ENCODE assay signal across 10 cellular contexts in the genomic region with DNA sequence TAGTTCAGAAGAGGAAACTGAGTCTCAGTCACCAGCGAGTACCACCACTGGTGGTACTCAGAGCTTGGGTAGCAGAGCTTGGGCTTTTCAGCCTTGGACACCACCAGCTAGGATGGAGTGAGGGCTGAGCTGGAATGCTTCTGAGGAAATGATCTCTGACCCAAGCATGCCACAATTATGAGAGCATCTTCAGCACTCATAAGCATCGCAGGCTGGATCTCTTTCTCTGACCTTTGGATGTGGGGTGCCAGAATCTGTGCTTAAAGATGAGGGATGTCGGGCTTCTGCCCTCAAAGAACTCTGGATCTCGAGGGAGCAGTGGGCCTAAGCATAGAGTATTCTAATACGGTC. TPM values are rescaled to one million over a fixed set of nuclear protein-coding genes. Genes with fewer than 3 reads are reported as not detected.
DNase-seq lines count a peak whose midpoint lies in the region; ATAC-seq and TF ChIP-seq lines count a peak whose summit lies in the region.
"Had no signal": no experiment of that assay in that cellular context is flagged by ENCODE, and none has a peak within 500 bp of the region (broad histone marks: within the 10 kb centered on the region; RNA-seq: fewer than 3 reads in every experiment).

No MANE protein-coding gene starts in this region.

- CTCF ChIA-PET in WTC11 (lab: Charles Lee), result no interaction called here
- CTCF ChIA-PET in RWPE1 (lab: Yijun Ruan, JAX), result no interaction called here

- H3K9me3 Mint-ChIP-seq in activated naive CD8-positive, alpha-beta T cell (ENCODE audit: low read depth), result no peaks in the 10 kb centered on the region
- no peaks in the 10 kb centered on the region for H3K9me3 Mint-ChIP-seq in WTC11

- no peak overlapping the region for H3K27ac ChIP-seq in RWPE1
- H3K27ac ChIP-seq: right atrium auricular region had no signal

- ATAC-seq in WTC11 (no peak), HG03025 (IDR thresholded peaks at IDR 0.05; ENCODE audit: low FRiP score, unreplicated experiment) (no peak)

- H3K4me1 Mint-ChIP-seq in activated naive CD8-positive, alpha-beta T cell (ENCODE audit: low read depth), result peaks cover 61% of the 10 kb centered on the region
- peaks cover 69% of the 10 kb centered on the region for H3K4me1 Mint-ChIP-seq in WTC11

- TF ChIP-seq CTCF in WTC11 (IDR thresholded peaks at IDR 0.05), result no peak
- no peak for TF ChIP-seq CTCF in RWPE1 (conservative IDR thresholded peaks at IDR 0.05; ENCODE audit: low read depth)

- H3K4me3 Mint-ChIP-seq in activated naive CD8-positive, alpha-beta T cell, result no peak overlapping the region
- H3K4me3 Mint-ChIP-seq in WTC11, result no peak overlapping the region

- peak; percentile 54 for DNase-seq in activated effector memory CD4-positive, alpha-beta T cell treated with anti-CD3 and anti-CD28 coated beads, Interleukin-2, amount 50 U/mL, for 16 hours
- no peak for DNase-seq in activated effector memory CD4-positive, alpha-beta T cell treated with Interleukin-2 at 50 U/mL for 16 hours
- DNase-seq in islet precursor cell (peak; percentile 20), stromal cell of bone marrow (ENCODE audit: low read depth) (peak; percentile 11), WTC11 (ENCODE audit: low spot score) (no peak), RWPE1 (ENCODE audit: low spot score) (no peak)
- DNase-seq: NCI-H1694 treated with DMSO at 0.1 percent for 48 hours had no signal

- POLR2A ChIA-PET in WTC11 (lab: Charles Lee), result interaction anchor here (1.6 kb wide), 1 partner anchor 65 kb away, joined by 5 read pairs; the partner anchor contains the start of gene IDH2
- POLR2A ChIA-PET in RWPE1 (lab: Yijun Ruan, JAX; ENCODE audit: low non-redundant PET), result no interaction called here

- H3K27me3 Mint-ChIP-seq in activated naive CD8-positive, alpha-beta T cell, result no peaks in the 10 kb centered on the region
- no peaks in the 10 kb centered on the region for H3K27me3 Mint-ChIP-seq in WTC11 (ENCODE audit: low read depth)

- no peaks in the 10 kb centered on the region for H3K36me3 Mint-ChIP-seq in activated naive CD8-positive, alpha-beta T cell
- H3K36me3 Mint-ChIP-seq in WTC11, result no peaks in the 10 kb centered on the region

- H3K27ac Mint-ChIP-seq in activated naive CD8-positive, alpha-beta T cell, result peak overlapping the region; percentile 91
- H3K27ac Mint-ChIP-seq in WTC11, result no peak overlapping the region

TF ChIP-seq in WTC11, 78 proteins besides CTCF, POLR2A, EP300 and RAD21:
- TF ChIP-seq, protein P1, sequence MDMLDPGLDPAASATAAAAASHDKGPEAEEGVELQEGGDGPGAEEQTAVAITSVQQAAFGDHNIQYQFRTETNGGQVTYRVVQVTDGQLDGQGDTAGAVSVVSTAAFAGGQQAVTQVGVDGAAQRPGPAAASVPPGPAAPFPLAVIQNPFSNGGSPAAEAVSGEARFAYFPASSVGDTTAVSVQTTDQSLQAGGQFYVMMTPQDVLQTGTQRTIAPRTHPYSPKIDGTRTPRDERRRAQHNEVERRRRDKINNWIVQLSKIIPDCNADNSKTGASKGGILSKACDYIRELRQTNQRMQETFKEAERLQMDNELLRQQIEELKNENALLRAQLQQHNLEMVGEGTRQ (CRISPR knock-in tag; IDR thresholded peaks at IDR 0.05), result no peak
- TF ChIP-seq, protein P2, sequence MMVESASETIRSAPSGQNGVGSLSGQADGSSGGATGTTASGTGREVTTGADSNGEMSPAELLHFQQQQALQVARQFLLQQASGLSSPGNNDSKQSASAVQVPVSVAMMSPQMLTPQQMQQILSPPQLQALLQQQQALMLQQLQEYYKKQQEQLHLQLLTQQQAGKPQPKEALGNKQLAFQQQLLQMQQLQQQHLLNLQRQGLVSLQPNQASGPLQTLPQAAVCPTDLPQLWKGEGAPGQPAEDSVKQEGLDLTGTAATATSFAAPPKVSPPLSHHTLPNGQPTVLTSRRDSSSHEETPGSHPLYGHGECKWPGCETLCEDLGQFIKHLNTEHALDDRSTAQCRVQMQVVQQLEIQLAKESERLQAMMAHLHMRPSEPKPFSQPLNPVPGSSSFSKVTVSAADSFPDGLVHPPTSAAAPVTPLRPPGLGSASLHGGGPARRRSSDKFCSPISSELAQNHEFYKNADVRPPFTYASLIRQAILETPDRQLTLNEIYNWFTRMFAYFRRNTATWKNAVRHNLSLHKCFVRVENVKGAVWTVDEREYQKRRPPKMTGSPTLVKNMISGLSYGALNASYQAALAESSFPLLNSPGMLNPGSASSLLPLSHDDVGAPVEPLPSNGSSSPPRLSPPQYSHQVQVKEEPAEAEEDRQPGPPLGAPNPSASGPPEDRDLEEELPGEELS (CRISPR knock-in tag; IDR thresholded peaks at IDR 0.05), result no peak
- no peak for TF ChIP-seq GTF2I (CRISPR knock-in tag; conservative IDR thresholded peaks at IDR 0.05)
- TF ChIP-seq NFYB (CRISPR knock-in tag; conservative IDR thresholded peaks at IDR 0.05; ENCODE audit: low read depth), result no peak
- TF ChIP-seq HMGA2 (CRISPR knock-in tag; IDR thresholded peaks at IDR 0.05), result no peak
- TF ChIP-seq, protein P3, sequence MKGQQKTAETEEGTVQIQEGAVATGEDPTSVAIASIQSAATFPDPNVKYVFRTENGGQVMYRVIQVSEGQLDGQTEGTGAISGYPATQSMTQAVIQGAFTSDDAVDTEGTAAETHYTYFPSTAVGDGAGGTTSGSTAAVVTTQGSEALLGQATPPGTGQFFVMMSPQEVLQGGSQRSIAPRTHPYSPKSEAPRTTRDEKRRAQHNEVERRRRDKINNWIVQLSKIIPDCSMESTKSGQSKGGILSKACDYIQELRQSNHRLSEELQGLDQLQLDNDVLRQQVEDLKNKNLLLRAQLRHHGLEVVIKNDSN (CRISPR knock-in tag; IDR thresholded peaks at IDR 0.05), result no peak
TF ChIP-seq in WTC11: peak in this region for 0.

RNA-seq across cellular contexts. Expression of gene ZNF710, which starts 36.4 kb away (rescaled TPM):
- 22.3 to 25.9 TPM (median 24.0 TPM) in 3 replicates for total RNA-seq in WTC11 (2021)

Comparison
In these comparisons a context has a peak if more than half of its experiments do, and no peak if none do; other contexts are left out.
1. DNase-seq: peak in activated effector memory CD4-positive, alpha-beta T cell treated with anti-CD3 and anti-CD28 coated beads, Interleukin-2, amount 50 U/mL, for 16 hours (single experiment), islet precursor cell (single experiment) and stromal cell of bone marrow (single experiment); none in activated effector memory CD4-positive, alpha-beta T cell treated with Interleukin-2 at 50 U/mL for 16 hours (single experiment), WTC11 (single experiment) and RWPE1 (single experiment).